ENCODE assay signal across 1 cellular context in the genomic region with DNA sequence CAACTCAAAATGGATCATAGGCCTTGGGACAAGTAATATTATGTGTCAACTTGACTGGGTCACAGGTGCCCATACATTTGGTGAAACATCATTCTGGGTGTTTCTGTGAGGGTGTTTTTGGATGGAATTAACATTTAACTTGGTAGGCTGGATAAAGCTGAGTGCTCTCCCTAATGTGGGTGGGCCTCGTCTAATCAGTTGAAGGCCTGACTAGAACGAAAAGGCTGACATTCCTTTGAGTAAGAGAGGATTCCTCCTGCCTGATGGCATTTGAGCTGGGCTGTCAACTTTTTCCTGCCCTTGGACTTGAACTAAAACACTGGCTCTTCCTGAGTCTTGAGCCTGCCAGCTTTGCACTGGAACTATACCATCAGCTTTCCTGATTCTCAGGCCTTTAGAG.
TF ChIP-seq lines count a peak whose summit lies in the region.

No MANE protein-coding gene starts in this region.

TF ChIP-seq in K562, 482 proteins besides CTCF, POLR2A, EP300 and RAD21 (continued from another document):
- no peak for TF ChIP-seq HNRNPLL (IDR thresholded peaks at IDR 0.05; ENCODE audit: low read depth, low read length, poor library complexity, severe bottlenecking)
- no peak for TF ChIP-seq TAF7 (tag; IDR thresholded peaks at IDR 0.05)
- TF ChIP-seq ZBTB11 (CRISPR knock-in tag; IDR thresholded peaks at IDR 0.05) = no peak
